12 cellular contexts compared by ENCODE assay signal in genomic region chr1:198798923-198799386, GRCh38.
DNase-seq lines count a peak whose midpoint lies in the region; ATAC-seq and TF ChIP-seq lines count a peak whose summit lies in the region.
"Had no signal": no experiment of that assay in that cellular context is flagged by ENCODE, and none has a peak within 500 bp of the region (broad histone marks: within the 10 kb centered on the region; RNA-seq: fewer than 3 reads in every experiment).

No MANE protein-coding gene starts in this region.

- H3K27ac Mint-ChIP-seq in T-helper 2 cell treated with Interferon-gamma antibody and Interleukin-4, amounts not matched to agents 5 μg/mL and 100 μg/mL, for 36 hours, result no peak overlapping the region
- no peak overlapping the region for H3K27ac Mint-ChIP-seq in glutamatergic neuron (ENCODE audit: unreplicated experiment)
- H3K27ac Mint-ChIP-seq: CD8-positive, alpha-beta memory T cell; progenitor cell of endocrine pancreas had no signal

- no peak overlapping the region for H3K4me3 ChIP-seq in OCI-LY3 (ENCODE audit: low read length)
- H3K4me3 ChIP-seq: gastrocnemius medialis had no signal

- H3K27me3 ChIP-seq in OCI-LY3 (ENCODE audit: low read depth, low read length), result no peaks in the 10 kb centered on the region
- H3K27me3 ChIP-seq: gastrocnemius medialis had no signal

- H3K27me3 Mint-ChIP-seq in T-helper 2 cell treated with Interferon-gamma antibody and Interleukin-4, amounts not matched to agents 5 μg/mL and 100 μg/mL, for 36 hours (ENCODE audit: low read depth), result peaks cover 13% of the 10 kb centered on the region
- no peaks in the 10 kb centered on the region for H3K27me3 Mint-ChIP-seq in glutamatergic neuron (ENCODE audit: unreplicated experiment)
- H3K27me3 Mint-ChIP-seq: CD8-positive, alpha-beta memory T cell; progenitor cell of endocrine pancreas had no signal

- no peak overlapping the region for H2AFZ ChIP-seq in OCI-LY3 (ENCODE audit: low read depth, low read length)

- peaks cover 31% of the 10 kb centered on the region for H3K9me3 Mint-ChIP-seq in T-helper 2 cell treated with Interferon-gamma antibody and Interleukin-4, amounts not matched to agents 5 μg/mL and 100 μg/mL, for 36 hours
- peaks cover 3% of the 10 kb centered on the region for H3K9me3 Mint-ChIP-seq in glutamatergic neuron (ENCODE audit: unreplicated experiment)

- peak; percentile 30; the same call in 1 of the 2 replicates for TF ChIP-seq CTCF in OCI-LY3 (IDR thresholded peaks at IDR 0.05; ENCODE audit: low read depth, low read length)
- TF ChIP-seq CTCF in glutamatergic neuron (IDR thresholded peaks at IDR 0.05; ENCODE audit: partially characterized antibody, unreplicated experiment), result no peak

- H3K36me3 Mint-ChIP-seq in T-helper 2 cell treated with Interferon-gamma antibody and Interleukin-4, amounts not matched to agents 5 μg/mL and 100 μg/mL, for 36 hours (ENCODE audit: low read depth), result peaks cover 14% of the 10 kb centered on the region
- H3K36me3 Mint-ChIP-seq in glutamatergic neuron (ENCODE audit: unreplicated experiment), result peaks cover 18% of the 10 kb centered on the region

- no peak overlapping the region for H3K9ac ChIP-seq in OCI-LY3 (ENCODE audit: low read length)

- H3K4me1 Mint-ChIP-seq in T-helper 2 cell treated with Interferon-gamma antibody and Interleukin-4, amounts not matched to agents 5 μg/mL and 100 μg/mL, for 36 hours (ENCODE audit: low read depth), result no peaks in the 10 kb centered on the region
- H3K4me1 Mint-ChIP-seq in glutamatergic neuron (ENCODE audit: low read depth, unreplicated experiment), result no peaks in the 10 kb centered on the region
- H3K4me1 Mint-ChIP-seq: CD8-positive, alpha-beta memory T cell had no signal

- DNase-seq in DMS153 treated with DMSO at 0.1 percent for 48 hours (lab: John Stamatoyannopoulos, UW; ENCODE audit: unreplicated experiment) (no peak), NCI-H2081 treated with DMSO at 0.1 percent for 48 hours (lab: John Stamatoyannopoulos, UW) (no peak), glutamatergic neuron (no peak)
- DNase-seq in T-helper 2 cell treated with Interferon-gamma antibody and Interleukin-4, amounts not matched to agents 5 μg/mL and 100 μg/mL, for 36 hours (ENCODE audit: low spot score), result no peak
- DNase-seq: CD8-positive, alpha-beta memory T cell; cerebellar nuclear complex; gastrocnemius medialis had no signal

- peaks cover 13% of the 10 kb centered on the region; the same call in 1 of the 2 replicates for H3K9me3 ChIP-seq in OCI-LY3 (ENCODE audit: insufficient read depth, low read length)
- H3K9me3 ChIP-seq: gastrocnemius medialis had no signal

- H3K27ac ChIP-seq in OCI-LY3 (ENCODE audit: low read length), result no peak overlapping the region
- H3K27ac ChIP-seq: gastrocnemius medialis had no signal

- H4K20me1 ChIP-seq in OCI-LY3 (ENCODE audit: insufficient read depth, low read length), result no peaks in the 10 kb centered on the region

- no peak overlapping the region for H3K4me2 ChIP-seq in OCI-LY3 (ENCODE audit: low read length)

- H3K79me2 ChIP-seq in OCI-LY3 (ENCODE audit: low read length), result no peaks in the 10 kb centered on the region

- H3K4me1 ChIP-seq in OCI-LY3 (ENCODE audit: low read length), result peaks cover 5% of the 10 kb centered on the region
- H3K4me1 ChIP-seq: gastrocnemius medialis had no signal

- ATAC-seq in GM18499 (IDR thresholded peaks at IDR 0.05; ENCODE audit: insufficient read depth, unreplicated experiment) (peak; percentile 68), GM19467 (IDR thresholded peaks at IDR 0.05; ENCODE audit: unreplicated experiment) (peak; percentile 52), HG02981 (IDR thresholded peaks at IDR 0.05; ENCODE audit: unreplicated experiment) (peak; percentile 78)
- ATAC-seq: gastrocnemius medialis had no signal

- H3K4me3 Mint-ChIP-seq in T-helper 2 cell treated with Interferon-gamma antibody and Interleukin-4, amounts not matched to agents 5 μg/mL and 100 μg/mL, for 36 hours, result no peak overlapping the region
- H3K4me3 Mint-ChIP-seq in glutamatergic neuron (ENCODE audit: unreplicated experiment), result no peak overlapping the region
- H3K4me3 Mint-ChIP-seq: CD8-positive, alpha-beta memory T cell had no signal

- no peaks in the 10 kb centered on the region for H3K36me3 ChIP-seq in OCI-LY3 (replicated peaks; ENCODE audit: low read depth, low read length)
- H3K36me3 ChIP-seq: gastrocnemius medialis had no signal
